Comparison of ENCODE assay signal across 19 cellular contexts in genomic region chr10:5525581-5526271, GRCh38. TPM values are rescaled to one million over a fixed set of nuclear protein-coding genes. Genes with fewer than 3 reads are reported as not detected.
DNase-seq lines count a peak whose midpoint lies in the region; ATAC-seq and TF ChIP-seq lines count a peak whose summit lies in the region.
"Had no signal": no experiment of that assay in that cellular context is flagged by ENCODE, and none has a peak within 500 bp of the region (broad histone marks: within the 10 kb centered on the region; RNA-seq: fewer than 3 reads in every experiment).

No MANE protein-coding gene starts in this region.

- H3K9ac ChIP-seq in BLaER1 = no peak overlapping the region
- H3K9ac ChIP-seq in colonic mucosa (ENCODE audit: low read depth in 2 of 2, low read length in 2 of 2) = no peak overlapping the region
- H3K9ac ChIP-seq: KMS-11 had no signal

- H3K9me3 ChIP-seq in BLaER1 = no peaks in the 10 kb centered on the region
- H3K9me3 ChIP-seq in RWPE2 (ENCODE audit: severe bottlenecking) = no peaks in the 10 kb centered on the region
- no peaks in the 10 kb centered on the region for H3K9me3 ChIP-seq in colonic mucosa
- H3K9me3 ChIP-seq: lower lobe of right lung, testis had no signal

- peak; percentile 98 for ATAC-seq in RWPE2 (ENCODE audit: low read depth)
- ATAC-seq in esophagus mucosa = peak; percentile 46
- ATAC-seq in HG02588 (IDR thresholded peaks at IDR 0.05; ENCODE audit: unreplicated experiment) = no peak
- no peak for ATAC-seq in HG03432 (IDR thresholded peaks at IDR 0.05; ENCODE audit: unreplicated experiment)
- ATAC-seq: lower lobe of right lung, T-cell had no signal

- no peaks in the 10 kb centered on the region for H4K20me1 ChIP-seq in BLaER1

- H3K27ac ChIP-seq in BLaER1 = no peak overlapping the region
- H3K27ac ChIP-seq in RWPE2 (ENCODE audit: poor library complexity, severe bottlenecking) = peak overlapping the region; percentile 4
- H3K27ac ChIP-seq in colonic mucosa = no peak overlapping the region
- H3K27ac ChIP-seq: HL-60, KMS-11, lower lobe of right lung, testis had no signal

- DNase-seq in RWPE2 (ENCODE audit: low spot score) (no peak), posterior vena cava (ENCODE audit: low spot score) (peak; percentile 75), colonic mucosa (no peak), COLO668 (lab: John Stamatoyannopoulos, UW; ENCODE audit: unreplicated experiment) (no peak)
- DNase-seq: activated naive CD4-positive, alpha-beta T cell treated with Interleukin-2 at 50 U/mL for 16 hours; effector CD4-positive, alpha-beta T cell; foreskin fibroblast; HFFc6; lower lobe of right lung; naive B cell; NCI-H2227 treated with DMSO at 0.1 percent for 48 hours; T-cell; testis had no signal

- H3K36me3 ChIP-seq in BLaER1 = no peaks in the 10 kb centered on the region
- no peaks in the 10 kb centered on the region for H3K36me3 ChIP-seq in RWPE2 (ENCODE audit: low read depth)
- H3K36me3 ChIP-seq in colonic mucosa = no peaks in the 10 kb centered on the region
- H3K36me3 ChIP-seq: lower lobe of right lung had no signal

- intact Hi-C loops in posterior vena cava (cut with DNase I) = no loop called here
- intact Hi-C loops in colonic mucosa (cut with DNase I) = no loop called here

- H3K4me2 ChIP-seq in BLaER1 = peak overlapping the region; percentile 42
- H3K4me2 ChIP-seq: KMS-11 had no signal

- H3K4me1 ChIP-seq in BLaER1 = peaks cover 9% of the 10 kb centered on the region; the same call in 1 of the 2 replicates
- H3K4me1 ChIP-seq in RWPE2 (ENCODE audit: insufficient read depth, poor library complexity, severe bottlenecking) = peaks cover 15% of the 10 kb centered on the region
- H3K4me1 ChIP-seq in colonic mucosa = no peaks in the 10 kb centered on the region
- H3K4me1 ChIP-seq: lower lobe of right lung, testis had no signal

- no peak for TF ChIP-seq CTCF in RWPE2 (IDR thresholded peaks at IDR 0.05; ENCODE audit: poor library complexity, severe bottlenecking)
- no peak for TF ChIP-seq CTCF in colonic mucosa (IDR thresholded peaks at IDR 0.05)

- no peak overlapping the region for H3K4me3 ChIP-seq in BLaER1
- no peak overlapping the region for H3K4me3 ChIP-seq in RWPE2 (ENCODE audit: severe bottlenecking)
- H3K4me3 ChIP-seq in colonic mucosa = no peak overlapping the region
- H3K4me3 ChIP-seq: lower lobe of right lung had no signal

- H3K27me3 ChIP-seq in BLaER1 = no peaks in the 10 kb centered on the region
- no peaks in the 10 kb centered on the region for H3K27me3 ChIP-seq in RWPE2 (ENCODE audit: insufficient read depth, poor library complexity, severe bottlenecking)
- no peaks in the 10 kb centered on the region for H3K27me3 ChIP-seq in colonic mucosa
- H3K27me3 ChIP-seq: testis had no signal

RNA-seq across cellular contexts. Expression of gene CALML3, which starts 1.0 kb away (rescaled TPM):
- total RNA-seq in esophagus mucosa (501 TPM), posterior vena cava (not detected), colonic mucosa (under 1 TPM; 0.11 to 0.40 TPM)
- total RNA-seq: HFFc6, lower lobe of right lung, T-cell had no signal

RNA-seq across cellular contexts. Expression of gene CALML5, which starts 26.4 kb away (rescaled TPM):
- total RNA-seq in esophagus mucosa = 16.6 TPM
- not detected for total RNA-seq in posterior vena cava
- total RNA-seq in colonic mucosa = not detected
- total RNA-seq: HFFc6, lower lobe of right lung, T-cell had no signal

Comparison
In these comparisons a context has a peak if more than half of its experiments do, and no peak if none do; other contexts are left out.
1. ATAC-seq: peak in RWPE2 (single experiment) and esophagus mucosa (single experiment); none in HG02588 (single experiment) and HG03432 (single experiment).
2. RNA of gene CALML3, which starts 1.0 kb away (total RNA-seq): 501 TPM in esophagus mucosa (single experiment); 0.11 to 0.40 TPM in colonic mucosa and not detected in posterior vena cava; every median in the first group is over 100 times any median in the second.
3. RNA of gene CALML5, which starts 26.4 kb away (total RNA-seq): 16.6 TPM in esophagus mucosa (single experiment); not detected in posterior vena cava and not detected in colonic mucosa; every median in the first group is over 10 times any median in the second.